In genomic region chr4:151316645-151317044, GRCh38 we compare ENCODE assay signal across 22 cellular contexts. TPM values are rescaled to one million over a fixed set of nuclear protein-coding genes. Genes with fewer than 3 reads are reported as not detected.
A peak's percentile ranks its signal among the peaks of the same experiment; 100 is the strongest.
DNase-seq lines count a peak whose midpoint lies in the region; ATAC-seq and TF ChIP-seq lines count a peak whose summit lies in the region.
"Had no signal": no experiment of that assay in that cellular context is flagged by ENCODE, and none has a peak within 500 bp of the region (broad histone marks: within the 10 kb centered on the region; RNA-seq: fewer than 3 reads in every experiment).

No MANE protein-coding gene starts in this region.

- H3K4me3 Mint-ChIP-seq in Caco-2 (ENCODE audit: unreplicated experiment) (no peak overlapping the region), neural crest cell (no peak overlapping the region)
- H3K4me3 Mint-ChIP-seq: activated T-cell treated with anti-CD3 and anti-CD28 coated beads, Interleukin-2, amount 50 U/mL, for 4 hours; B cell; CD8-positive, alpha-beta T cell; naive B cell; type B pancreatic cell had no signal

- ATAC-seq in upper lobe of right lung = no peak
- no peak for ATAC-seq in GM19023 (IDR thresholded peaks at IDR 0.05; ENCODE audit: unreplicated experiment)
- ATAC-seq: activated T-cell treated with anti-CD3 and anti-CD28 coated beads, Interleukin-2, amount 50 U/mL, for 4 hours; CD8-positive, alpha-beta T cell had no signal

- H3K9me3 Mint-ChIP-seq in Caco-2 (ENCODE audit: unreplicated experiment) (no peaks in the 10 kb centered on the region), neural crest cell (no peaks in the 10 kb centered on the region)
- H3K9me3 Mint-ChIP-seq: activated T-cell treated with anti-CD3 and anti-CD28 coated beads, Interleukin-2, amount 50 U/mL, for 4 hours; CD8-positive, alpha-beta T cell; naive B cell; type B pancreatic cell had no signal

- H3K36me3 Mint-ChIP-seq in Caco-2 (ENCODE audit: insufficient read depth, unreplicated experiment) = peaks cover 6% of the 10 kb centered on the region
- H3K36me3 Mint-ChIP-seq in neural crest cell (ENCODE audit: low read depth) = peaks cover 3% of the 10 kb centered on the region
- H3K36me3 Mint-ChIP-seq: CD8-positive, alpha-beta T cell; naive B cell had no signal

- H3K27me3 Mint-ChIP-seq in Caco-2 (ENCODE audit: insufficient read depth, unreplicated experiment) (no peaks in the 10 kb centered on the region), neural crest cell (ENCODE audit: low read depth) (no peaks in the 10 kb centered on the region)
- H3K27me3 Mint-ChIP-seq: type B pancreatic cell had no signal

- intact Hi-C loops in Caco-2 (cut with micrococcal nuclease; ENCODE audit: unreplicated experiment) (no loop called here), upper lobe of right lung (cut with DNase I) (no loop called here)

- POLR2A ChIA-PET in Caco-2 (lab: Charles Lee) = interaction anchor here (0.9 kb wide), 1 partner anchor 9 kb away, joined by 3 read pairs; the partner anchor contains the start of gene SH3D19

- peak overlapping the region; percentile 72 to 93 for H3K27ac ChIP-seq in right atrium auricular region
- H3K27ac ChIP-seq in upper lobe of right lung = no peak overlapping the region

- H3K9me3 ChIP-seq in Caco-2 (peaks cover 3% of the 10 kb centered on the region; the same call in 1 of the 2 replicates), right atrium auricular region (no peaks in the 10 kb centered on the region), upper lobe of right lung (no peaks in the 10 kb centered on the region)
- H3K9me3 ChIP-seq: HAP-1 had no signal

- CTCF ChIA-PET in Caco-2 (lab: Charles Lee) = no interaction called here

- H3K36me3 ChIP-seq in Caco-2 (ENCODE audit: control insufficient read depth, insufficient read depth, low read length) (no peaks in the 10 kb centered on the region; the same call in 1 of the 2 replicates), right atrium auricular region (no peaks in the 10 kb centered on the region), upper lobe of right lung (no peaks in the 10 kb centered on the region)
- H3K36me3 ChIP-seq: HAP-1 had no signal

- H3K4me1 ChIP-seq in Caco-2 = peaks cover 54% of the 10 kb centered on the region
- H3K4me1 ChIP-seq in right atrium auricular region = peaks cover 0 to 65% of the 10 kb centered on the region in 2 donors
- peaks cover 13% of the 10 kb centered on the region for H3K4me1 ChIP-seq in upper lobe of right lung

- TF ChIP-seq CTCF in Caco-2 (IDR thresholded peaks at IDR 0.05; ENCODE audit: insufficient read depth in 1 of 2, low read depth in 1 of 2, low read length in 1 of 2, severe bottlenecking in 1 of 2, unreplicated experiment in 1 of 2) (no peak), right atrium auricular region (IDR thresholded peaks at IDR 0.05) (no peak), neural crest cell (conservative IDR thresholded peaks at IDR 0.05) (no peak), upper lobe of right lung (IDR thresholded peaks at IDR 0.05) (no peak)

- H3K27ac Mint-ChIP-seq in Caco-2 (ENCODE audit: unreplicated experiment) (peak overlapping the region; percentile 62), neural crest cell (ENCODE audit: unreplicated experiment) (peak overlapping the region; percentile 46)
- H3K27ac Mint-ChIP-seq: B cell; CD8-positive, alpha-beta T cell; type B pancreatic cell had no signal

- H3K4me1 Mint-ChIP-seq in Caco-2 (ENCODE audit: low read depth, unreplicated experiment) (peaks cover 52% of the 10 kb centered on the region), neural crest cell (peaks cover 35% of the 10 kb centered on the region)
- H3K4me1 Mint-ChIP-seq: B cell, naive B cell had no signal

- no TSS peak for BruUV-seq in Caco-2 (replicated peaks; lab: Mats Ljungman, UMichigan)

- H3K27me3 ChIP-seq in Caco-2 (replicated peaks; ENCODE audit: control insufficient read depth, insufficient read depth, low read length) (no peaks in the 10 kb centered on the region), right atrium auricular region (no peaks in the 10 kb centered on the region), upper lobe of right lung (no peaks in the 10 kb centered on the region)

- DNase-seq in Caco-2 = peak in 1 of 2 experiments; percentile 37
- DNase-seq in NCI-H82 treated with DMSO at 0.1 percent for 48 hours (lab: John Stamatoyannopoulos, UW; ENCODE audit: unreplicated experiment) = peak; percentile 12
- no peak for DNase-seq in right atrium auricular region (ENCODE audit: low spot score)
- no peak for DNase-seq in neural crest cell (ENCODE audit: low read depth, low spot score)
- DNase-seq in stimulated activated CD4-positive, alpha-beta T cell treated with anti-CD3 and anti-CD28 coated beads, Interleukin-12 subunit alpha, Interleukin-12 subunit beta, amount 100 ng/mL, for 4 hours = no peak
- no peak for DNase-seq in activated T-cell treated with anti-CD3 and anti-CD28 coated beads for 4 hours
- DNase-seq in upper lobe of right lung = no peak
- DNase-seq: activated CD4-positive, alpha-beta T cell treated with anti-CD3 and anti-CD28 coated beads for 48 hours; activated gamma-delta T cell treated with Interleukin-2 at 50 U/mL for 16 hours; activated T-cell treated with anti-CD3 and anti-CD28 coated beads, Interleukin-2, amount 50 U/mL, for 4 hours; CD8-positive, alpha-beta T cell; naive B cell; NCI-H1105; NCI-H2029 treated with DMSO at 0.1 percent for 48 hours had no signal

- H3K4me3 ChIP-seq in Caco-2 (ENCODE audit: low read depth, low read length) (no peak overlapping the region), right atrium auricular region (no peak overlapping the region), upper lobe of right lung (no peak overlapping the region)
- H3K4me3 ChIP-seq: HAP-1 had no signal

RNA-seq across cellular contexts. Expression of gene SH3D19, which starts 8.8 kb away (rescaled TPM):
- total RNA-seq in Caco-2 (2022) = 57.2 and 57.8 TPM in 2 replicates
- 100 to 1,000 TPM; 107 to 118 TPM for total RNA-seq in right atrium auricular region
- 25.1 and 28.6 TPM in 2 replicates for total RNA-seq in neural crest cell
- total RNA-seq in upper lobe of right lung = 125 TPM
- total RNA-seq: B cell; T-helper 2 cell treated with Interferon-gamma antibody and Interleukin-4, amounts not matched to agents 100 ng/mL and 5 ng/mL, for 36 hours had no signal

RNA-seq across cellular contexts. Expression of gene PRSS48, which starts 39.7 kb away (rescaled TPM):
- not detected in 2 replicates for total RNA-seq in Caco-2 (2022)
- total RNA-seq in right atrium auricular region = not detected
- total RNA-seq in neural crest cell = not detected in 2 replicates
- total RNA-seq in upper lobe of right lung = not detected
- total RNA-seq: activated T-cell treated with anti-CD3 and anti-CD28 coated beads, Interleukin-2, amount 50 U/mL, for 4 hours; B cell; CD8-positive, alpha-beta T cell; cerebellum; mesenteric fat pad; omental fat pad; T-helper 2 cell treated with Interferon-gamma antibody and Interleukin-4, amounts not matched to agents 100 ng/mL and 5 ng/mL, for 36 hours had no signal
